1 cellular context compared by ENCODE assay signal in the genomic region with DNA sequence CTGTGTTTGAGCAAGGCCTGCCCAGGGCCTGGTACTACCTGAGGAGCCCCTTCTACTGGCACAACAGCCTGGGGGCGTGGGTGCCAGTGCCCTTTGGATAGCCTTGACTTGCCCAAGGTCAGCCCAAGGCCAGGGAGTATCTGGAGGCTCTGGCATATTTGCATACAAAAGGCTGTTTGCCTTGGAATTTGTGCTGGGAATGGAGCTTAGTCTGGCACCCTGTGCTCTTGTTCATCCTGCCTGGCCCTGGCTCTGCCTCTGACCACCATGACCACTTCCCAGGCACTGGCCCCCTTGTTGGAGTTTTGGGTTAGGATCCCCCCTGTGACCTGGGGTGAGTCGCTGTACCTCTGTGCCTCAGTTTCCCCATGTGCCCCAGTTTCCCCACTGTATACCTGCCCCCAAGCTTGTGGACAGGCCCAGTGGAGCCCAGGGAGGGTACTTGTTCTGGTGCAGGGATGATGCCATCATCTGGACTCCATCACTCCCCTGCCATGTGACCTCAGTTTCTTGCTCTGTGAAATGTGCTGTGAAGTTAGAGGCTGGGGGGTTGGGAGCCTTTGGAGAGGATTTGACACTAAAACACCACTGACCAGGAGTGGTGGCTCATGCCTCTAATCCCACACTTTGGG.
TF ChIP-seq lines count a peak whose summit lies in the region.

No MANE protein-coding gene starts in this region.

TF ChIP-seq in H1, 55 proteins besides CTCF, POLR2A, EP300 and RAD21:
- no peak for TF ChIP-seq BRCA1 (IDR thresholded peaks at IDR 0.05; ENCODE audit: low read depth, low read length)
- TF ChIP-seq YY1 (IDR thresholded peaks at IDR 0.05; ENCODE audit: low read depth, low read length): peak; percentile 36; the same call in 1 of the 2 replicates
- no peak for TF ChIP-seq CEBPB (IDR thresholded peaks at IDR 0.05; ENCODE audit: low read depth, low read length)
- TF ChIP-seq TBP (IDR thresholded peaks at IDR 0.05; ENCODE audit: low read depth, low read length): no peak
- no peak for TF ChIP-seq RNF2 (IDR thresholded peaks at IDR 0.05; ENCODE audit: borderline replicate concordance, low read depth, low read length, missing control alignments, poor library complexity, severe bottlenecking)
- no peak for TF ChIP-seq SUZ12 (IDR thresholded peaks at IDR 0.05; ENCODE audit: low read length)
- TF ChIP-seq GTF2F1 (IDR thresholded peaks at IDR 0.05; ENCODE audit: borderline replicate concordance, low read depth, low read length): no peak
- TF ChIP-seq TEAD4 (IDR thresholded peaks at IDR 0.05; ENCODE audit: low read depth, low read length): peak; percentile 77
- TF ChIP-seq SIRT6 (IDR thresholded peaks at IDR 0.05; ENCODE audit: low read length): no peak
- TF ChIP-seq, protein P1, sequence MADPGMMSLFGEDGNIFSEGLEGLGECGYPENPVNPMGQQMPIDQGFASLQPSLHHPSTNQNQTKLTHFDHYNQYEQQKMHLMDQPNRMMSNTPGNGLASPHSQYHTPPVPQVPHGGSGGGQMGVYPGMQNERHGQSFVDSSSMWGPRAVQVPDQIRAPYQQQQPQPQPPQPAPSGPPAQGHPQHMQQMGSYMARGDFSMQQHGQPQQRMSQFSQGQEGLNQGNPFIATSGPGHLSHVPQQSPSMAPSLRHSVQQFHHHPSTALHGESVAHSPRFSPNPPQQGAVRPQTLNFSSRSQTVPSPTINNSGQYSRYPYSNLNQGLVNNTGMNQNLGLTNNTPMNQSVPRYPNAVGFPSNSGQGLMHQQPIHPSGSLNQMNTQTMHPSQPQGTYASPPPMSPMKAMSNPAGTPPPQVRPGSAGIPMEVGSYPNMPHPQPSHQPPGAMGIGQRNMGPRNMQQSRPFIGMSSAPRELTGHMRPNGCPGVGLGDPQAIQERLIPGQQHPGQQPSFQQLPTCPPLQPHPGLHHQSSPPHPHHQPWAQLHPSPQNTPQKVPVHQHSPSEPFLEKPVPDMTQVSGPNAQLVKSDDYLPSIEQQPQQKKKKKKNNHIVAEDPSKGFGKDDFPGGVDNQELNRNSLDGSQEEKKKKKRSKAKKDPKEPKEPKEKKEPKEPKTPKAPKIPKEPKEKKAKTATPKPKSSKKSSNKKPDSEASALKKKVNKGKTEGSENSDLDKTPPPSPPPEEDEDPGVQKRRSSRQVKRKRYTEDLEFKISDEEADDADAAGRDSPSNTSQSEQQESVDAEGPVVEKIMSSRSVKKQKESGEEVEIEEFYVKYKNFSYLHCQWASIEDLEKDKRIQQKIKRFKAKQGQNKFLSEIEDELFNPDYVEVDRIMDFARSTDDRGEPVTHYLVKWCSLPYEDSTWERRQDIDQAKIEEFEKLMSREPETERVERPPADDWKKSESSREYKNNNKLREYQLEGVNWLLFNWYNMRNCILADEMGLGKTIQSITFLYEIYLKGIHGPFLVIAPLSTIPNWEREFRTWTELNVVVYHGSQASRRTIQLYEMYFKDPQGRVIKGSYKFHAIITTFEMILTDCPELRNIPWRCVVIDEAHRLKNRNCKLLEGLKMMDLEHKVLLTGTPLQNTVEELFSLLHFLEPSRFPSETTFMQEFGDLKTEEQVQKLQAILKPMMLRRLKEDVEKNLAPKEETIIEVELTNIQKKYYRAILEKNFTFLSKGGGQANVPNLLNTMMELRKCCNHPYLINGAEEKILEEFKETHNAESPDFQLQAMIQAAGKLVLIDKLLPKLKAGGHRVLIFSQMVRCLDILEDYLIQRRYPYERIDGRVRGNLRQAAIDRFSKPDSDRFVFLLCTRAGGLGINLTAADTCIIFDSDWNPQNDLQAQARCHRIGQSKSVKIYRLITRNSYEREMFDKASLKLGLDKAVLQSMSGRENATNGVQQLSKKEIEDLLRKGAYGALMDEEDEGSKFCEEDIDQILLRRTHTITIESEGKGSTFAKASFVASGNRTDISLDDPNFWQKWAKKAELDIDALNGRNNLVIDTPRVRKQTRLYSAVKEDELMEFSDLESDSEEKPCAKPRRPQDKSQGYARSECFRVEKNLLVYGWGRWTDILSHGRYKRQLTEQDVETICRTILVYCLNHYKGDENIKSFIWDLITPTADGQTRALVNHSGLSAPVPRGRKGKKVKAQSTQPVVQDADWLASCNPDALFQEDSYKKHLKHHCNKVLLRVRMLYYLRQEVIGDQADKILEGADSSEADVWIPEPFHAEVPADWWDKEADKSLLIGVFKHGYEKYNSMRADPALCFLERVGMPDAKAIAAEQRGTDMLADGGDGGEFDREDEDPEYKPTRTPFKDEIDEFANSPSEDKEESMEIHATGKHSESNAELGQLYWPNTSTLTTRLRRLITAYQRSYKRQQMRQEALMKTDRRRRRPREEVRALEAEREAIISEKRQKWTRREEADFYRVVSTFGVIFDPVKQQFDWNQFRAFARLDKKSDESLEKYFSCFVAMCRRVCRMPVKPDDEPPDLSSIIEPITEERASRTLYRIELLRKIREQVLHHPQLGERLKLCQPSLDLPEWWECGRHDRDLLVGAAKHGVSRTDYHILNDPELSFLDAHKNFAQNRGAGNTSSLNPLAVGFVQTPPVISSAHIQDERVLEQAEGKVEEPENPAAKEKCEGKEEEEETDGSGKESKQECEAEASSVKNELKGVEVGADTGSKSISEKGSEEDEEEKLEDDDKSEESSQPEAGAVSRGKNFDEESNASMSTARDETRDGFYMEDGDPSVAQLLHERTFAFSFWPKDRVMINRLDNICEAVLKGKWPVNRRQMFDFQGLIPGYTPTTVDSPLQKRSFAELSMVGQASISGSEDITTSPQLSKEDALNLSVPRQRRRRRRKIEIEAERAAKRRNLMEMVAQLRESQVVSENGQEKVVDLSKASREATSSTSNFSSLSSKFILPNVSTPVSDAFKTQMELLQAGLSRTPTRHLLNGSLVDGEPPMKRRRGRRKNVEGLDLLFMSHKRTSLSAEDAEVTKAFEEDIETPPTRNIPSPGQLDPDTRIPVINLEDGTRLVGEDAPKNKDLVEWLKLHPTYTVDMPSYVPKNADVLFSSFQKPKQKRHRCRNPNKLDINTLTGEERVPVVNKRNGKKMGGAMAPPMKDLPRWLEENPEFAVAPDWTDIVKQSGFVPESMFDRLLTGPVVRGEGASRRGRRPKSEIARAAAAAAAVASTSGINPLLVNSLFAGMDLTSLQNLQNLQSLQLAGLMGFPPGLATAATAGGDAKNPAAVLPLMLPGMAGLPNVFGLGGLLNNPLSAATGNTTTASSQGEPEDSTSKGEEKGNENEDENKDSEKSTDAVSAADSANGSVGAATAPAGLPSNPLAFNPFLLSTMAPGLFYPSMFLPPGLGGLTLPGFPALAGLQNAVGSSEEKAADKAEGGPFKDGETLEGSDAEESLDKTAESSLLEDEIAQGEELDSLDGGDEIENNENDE (IDR thresholded peaks at IDR 0.05; ENCODE audit: insufficient replicate concordance, low read length): no peak
